ENCODE assay signal across 9 cellular contexts in genomic region chr2:52976132-52976949, GRCh38.
DNase-seq lines count a peak whose midpoint lies in the region; ATAC-seq and TF ChIP-seq lines count a peak whose summit lies in the region.
"Had no signal": no experiment of that assay in that cellular context is flagged by ENCODE, and none has a peak within 500 bp of the region (broad histone marks: within the 10 kb centered on the region; RNA-seq: fewer than 3 reads in every experiment).

No MANE protein-coding gene starts in this region.

- DNase-seq in NCI-H748 (lab: John Stamatoyannopoulos, UW; ENCODE audit: unreplicated experiment) (peak; percentile 16), NCI-H748 treated with DMSO at 0.1 percent for 48 hours (lab: John Stamatoyannopoulos, UW) (no peak), M059J (ENCODE audit: low read depth) (peak; percentile 3), cerebellum (ENCODE audit: low spot score) (peak; percentile 16), retinal pigment epithelial cell (ENCODE audit: low read depth) (no peak), aorta (no peak), glutamatergic neuron (no peak)
- DNase-seq in activated CD8-positive, alpha-beta memory T cell treated with anti-CD3 and anti-CD28 coated beads for 24 hours = no peak

- no peaks in the 10 kb centered on the region for H3K9me3 ChIP-seq in aorta (ENCODE audit: control insufficient read depth, low read length)

- 54 to 56% methylated on average over 2 of the region's 2 CpGs for WGBS in aorta, 2 donors

- TF ChIP-seq CTCF in retinal pigment epithelial cell (conservative IDR thresholded peaks at IDR 0.05; ENCODE audit: low read depth, low read length) (peak; percentile 77), glutamatergic neuron (IDR thresholded peaks at IDR 0.05; ENCODE audit: partially characterized antibody, unreplicated experiment) (no peak)

- H3K4me1 ChIP-seq in aorta (ENCODE audit: control insufficient read depth in 1 of 2, insufficient read depth in 2 of 2, low read length in 2 of 2) = no peaks in the 10 kb centered on the region

- intact Hi-C loops in aorta (cut with DNase I) = no loop called here

- no peak overlapping the region for H3K27ac Mint-ChIP-seq in glutamatergic neuron (ENCODE audit: unreplicated experiment)

- no peak overlapping the region for H3K4me3 Mint-ChIP-seq in glutamatergic neuron (ENCODE audit: unreplicated experiment)
- H3K4me3 Mint-ChIP-seq: CD14-positive monocyte had no signal

- H3K4me3 ChIP-seq in retinal pigment epithelial cell (ENCODE audit: low read length) = no peak overlapping the region
- H3K4me3 ChIP-seq in aorta (ENCODE audit: low read length in 2 of 2) = no peak overlapping the region

- H3K27me3 ChIP-seq in aorta (ENCODE audit: control insufficient read depth in 1 of 2, insufficient read depth in 2 of 2, low read length in 1 of 2) = no peaks in the 10 kb centered on the region

- no peak overlapping the region for H3K27ac ChIP-seq in aorta (ENCODE audit: low read depth in 1 of 2, low read length in 2 of 2)

- no peaks in the 10 kb centered on the region for H3K36me3 ChIP-seq in aorta (ENCODE audit: control insufficient read depth in 1 of 2, insufficient read depth in 2 of 2, low read length in 1 of 2)

- H3K27me3 Mint-ChIP-seq in glutamatergic neuron (ENCODE audit: unreplicated experiment) = no peaks in the 10 kb centered on the region

- H3K9me3 Mint-ChIP-seq in glutamatergic neuron (ENCODE audit: unreplicated experiment) = no peaks in the 10 kb centered on the region

- ATAC-seq in aorta (ENCODE audit: low FRiP score) = no peak

- no peaks in the 10 kb centered on the region for H3K36me3 Mint-ChIP-seq in glutamatergic neuron (ENCODE audit: unreplicated experiment)
- H3K36me3 Mint-ChIP-seq: CD14-positive monocyte had no signal

- no peaks in the 10 kb centered on the region for H3K4me1 Mint-ChIP-seq in glutamatergic neuron (ENCODE audit: low read depth, unreplicated experiment)
- H3K4me1 Mint-ChIP-seq: CD14-positive monocyte had no signal

Comparison
In these comparisons a context has a peak if more than half of its experiments do, and no peak if none do; other contexts are left out.
1. DNase-seq: peak in NCI-H748 (single experiment), M059J (single experiment) and cerebellum (single experiment); none in NCI-H748 treated with DMSO at 0.1 percent for 48 hours (single experiment), retinal pigment epithelial cell (single experiment), aorta (0 of 2), glutamatergic neuron (single experiment) and activated CD8-positive, alpha-beta memory T cell treated with anti-CD3 and anti-CD28 coated beads for 24 hours (single experiment).